Comparison of ENCODE assay signal across 12 cellular contexts in the genomic region with DNA sequence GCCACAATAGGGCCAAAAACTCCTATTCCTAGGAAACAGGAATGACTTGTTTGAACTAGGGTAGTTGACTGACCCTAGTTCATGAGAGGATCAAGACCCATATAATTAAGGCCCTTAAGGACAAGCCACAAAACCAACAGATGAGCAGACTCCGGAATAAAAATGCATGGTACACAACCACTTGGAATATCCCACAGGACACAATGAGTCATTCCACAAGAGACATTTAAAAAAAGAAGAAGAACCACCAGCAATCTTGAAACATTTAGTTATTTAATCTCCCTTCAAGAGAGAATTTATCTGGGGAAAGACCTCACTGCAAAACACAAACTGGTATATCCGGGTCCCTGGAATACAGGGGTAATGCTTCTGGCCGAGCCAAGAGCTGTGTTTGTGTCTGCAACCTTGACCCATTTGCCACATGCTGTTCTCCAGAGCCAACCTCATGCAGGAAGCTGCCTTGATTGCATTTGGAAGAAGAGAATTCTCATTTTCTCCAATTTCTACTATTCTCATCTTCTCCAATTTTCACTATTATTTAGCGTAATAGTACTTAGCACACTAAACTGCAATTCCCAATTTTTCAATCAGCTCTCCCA.
A peak's percentile ranks its signal among the peaks of the same experiment; 100 is the strongest.
DNase-seq lines count a peak whose midpoint lies in the region; ATAC-seq, FAIRE-seq and TF ChIP-seq lines count a peak whose summit lies in the region.
"Had no signal": no experiment of that assay in that cellular context is flagged by ENCODE, and none has a peak within 500 bp of the region (broad histone marks: within the 10 kb centered on the region; RNA-seq: fewer than 3 reads in every experiment).

No MANE protein-coding gene starts in this region.

- H3K9ac ChIP-seq in K562 (ENCODE audit: insufficient read depth in 1 of 2, low read depth in 2 of 2, low read length in 2 of 2), result no peak overlapping the region
- no peak overlapping the region for H3K9ac ChIP-seq in smooth muscle cell (ENCODE audit: low read depth)

- no peak overlapping the region for H3K4me3 Mint-ChIP-seq in GM23338
- H3K4me3 Mint-ChIP-seq: activated naive CD8-positive, alpha-beta T cell treated with anti-CD3 and anti-CD28 coated beads for 36 hours; CD14-positive monocyte; effector memory CD8-positive, alpha-beta T cell had no signal

- ATAC-seq in GM23338 (peak; percentile 31; the same call in 1 of the 3 replicates), K562 (no peak), right cardiac atrium (peak in 1 of 2 donors; percentile 30), aorta (ENCODE audit: low FRiP score) (no peak), GM19324 (IDR thresholded peaks at IDR 0.05; ENCODE audit: low FRiP score, unreplicated experiment) (no peak)
- ATAC-seq: effector memory CD8-positive, alpha-beta T cell had no signal

- no TSS peak for BruUV-seq in K562 (replicated peaks; lab: Mats Ljungman, UMichigan)

- 92% methylated on average over 4 of the region's 4 CpGs for WGBS in K562 (ENCODE audit: insufficient coverage, low coverage, missing lambda C conversion rate)
- WGBS in right cardiac atrium, result 58% methylated on average over 4 of the region's 4 CpGs
- WGBS in smooth muscle cell (ENCODE audit: low lambda C conversion rate), result 37% methylated on average over 4 of the region's 4 CpGs
- WGBS in aorta, 2 donors, result 67 to 76% methylated on average over 4 of the region's 4 CpGs

- H3K27ac ChIP-seq in GM23338 (ENCODE audit: low read depth) (no peak overlapping the region), K562 (ENCODE audit: extremely low read depth, low read depth, low read length) (no peak overlapping the region), right cardiac atrium (ENCODE audit: low read length) (peak overlapping the region; percentile 65), smooth muscle cell (ENCODE audit: low read depth) (peak overlapping the region; percentile 58), aorta (ENCODE audit: low read depth in 1 of 2, low read length in 2 of 2) (no peak overlapping the region)

- H3K9me3 ChIP-seq in K562 (replicated peaks; ENCODE audit: control insufficient read depth, insufficient read depth, low read depth, low read length), result peaks cover 10% of the 10 kb centered on the region; the same call in 1 of the 2 replicates
- H3K9me3 ChIP-seq in right cardiac atrium (ENCODE audit: control insufficient read depth, low read length), result no peaks in the 10 kb centered on the region
- H3K9me3 ChIP-seq in smooth muscle cell (replicated peaks; ENCODE audit: low read depth), result no peaks in the 10 kb centered on the region
- H3K9me3 ChIP-seq in aorta (ENCODE audit: control insufficient read depth, low read length), result no peaks in the 10 kb centered on the region

- peak; percentile 32 for FAIRE-seq in K562 (lab: Jason Lieb, UNC)

- H2AFZ ChIP-seq in GM23338, result 0 out of 2 replicates have a peak overlapping the region, but pooled peaks have one; percentile 2
- H2AFZ ChIP-seq in K562 (ENCODE audit: low read depth, low read length), result no peak overlapping the region
- H2AFZ ChIP-seq in smooth muscle cell (ENCODE audit: low read depth), result no peak overlapping the region

- no peak overlapping the region for H3K27ac Mint-ChIP-seq in GM23338
- H3K27ac Mint-ChIP-seq: activated naive CD8-positive, alpha-beta T cell treated with anti-CD3 and anti-CD28 coated beads for 36 hours; CD14-positive monocyte had no signal

- peaks cover 2% of the 10 kb centered on the region for H3K27me3 Mint-ChIP-seq in GM23338 (ENCODE audit: insufficient read depth, low read depth, poor library complexity)
- H3K27me3 Mint-ChIP-seq: activated naive CD8-positive, alpha-beta T cell treated with anti-CD3 and anti-CD28 coated beads for 36 hours; effector memory CD8-positive, alpha-beta T cell had no signal

- no peaks in the 10 kb centered on the region; the same call in 1 of the 2 replicates for H3K9me2 ChIP-seq in GM23338 (ENCODE audit: insufficient read depth)

- H3K79me2 ChIP-seq in GM23338 (replicated peaks; ENCODE audit: insufficient read depth) (no peaks in the 10 kb centered on the region), K562 (ENCODE audit: control insufficient read depth, insufficient read depth, low read length) (no peaks in the 10 kb centered on the region), smooth muscle cell (ENCODE audit: low read depth) (peaks cover 51% of the 10 kb centered on the region)

- intact Hi-C loops in K562 (cut with micrococcal nuclease), result no loop called here
- intact Hi-C loops in right cardiac atrium (cut with DNase I), result no loop called here
- intact Hi-C loops in aorta (cut with DNase I), result loop anchor here in 1 of 2 donors (5.0 kb wide), 1 partner anchor 47 kb away; no protein-coding TSS in a partner anchor

- DNase-seq in GM23338 (ENCODE audit: low spot score) (peak; percentile 10), K562 (ENCODE audit: extremely low read depth in 1 of 4, low spot score in 3 of 4) (no peak), right cardiac atrium (no peak), smooth muscle cell (lab: John Stamatoyannopoulos, UW; ENCODE audit: unreplicated experiment) (no peak), amniotic stem cell (lab: John Stamatoyannopoulos, UW) (no peak), aorta (no peak)
- DNase-seq in activated CD4-positive, alpha-beta T cell treated with anti-CD3 and anti-CD28 coated beads, Interleukin-2, amount 50 U/mL, for 1 hour, result no peak
- DNase-seq: activated naive CD8-positive, alpha-beta T cell treated with anti-CD3 and anti-CD28 coated beads for 36 hours; effector memory CD8-positive, alpha-beta T cell; OCI-M1 had no signal

- H3K4me1 Mint-ChIP-seq in GM23338, result peaks cover 8% of the 10 kb centered on the region
- H3K4me1 Mint-ChIP-seq: CD14-positive monocyte had no signal

- H3K4me1 ChIP-seq in GM23338 (ENCODE audit: insufficient read depth), result no peaks in the 10 kb centered on the region
- no peaks in the 10 kb centered on the region for H3K4me1 ChIP-seq in K562 (replicated peaks in 1 of 2; ENCODE audit: control insufficient read depth in 2 of 2, insufficient read depth in 2 of 2, low read length in 2 of 2)
- peaks cover 11% of the 10 kb centered on the region for H3K4me1 ChIP-seq in right cardiac atrium (ENCODE audit: control insufficient read depth, insufficient read depth, low read length)
- peaks cover 4% of the 10 kb centered on the region for H3K4me1 ChIP-seq in smooth muscle cell (ENCODE audit: low read depth)
- H3K4me1 ChIP-seq in aorta (ENCODE audit: control insufficient read depth in 1 of 2, insufficient read depth in 2 of 2, low read length in 2 of 2), result peaks cover 0 to 7% of the 10 kb centered on the region in 2 donors

- peaks cover 12% of the 10 kb centered on the region for H3K9me3 Mint-ChIP-seq in GM23338
- H3K9me3 Mint-ChIP-seq: effector memory CD8-positive, alpha-beta T cell had no signal

- TF ChIP-seq POLR2A in K562 (conservative IDR thresholded peaks at IDR 0.05), result no peak

- no peaks in the 10 kb centered on the region for H3K9me1 ChIP-seq in K562 (ENCODE audit: control insufficient read depth, insufficient read depth, low read length)

- no peak for TF ChIP-seq CTCF in GM23338 (conservative IDR thresholded peaks at IDR 0.05; ENCODE audit: low read depth in 2 of 2)
- no peak for TF ChIP-seq CTCF in K562 (IDR thresholded peaks at IDR 0.05 in 2 of 3, conservative IDR thresholded peaks at IDR 0.05 in 1 of 3; ENCODE audit: insufficient read depth in 2 of 3, low read depth in 1 of 3, low read length in 3 of 3)
- no peak for TF ChIP-seq CTCF in smooth muscle cell (IDR thresholded peaks at IDR 0.05; ENCODE audit: borderline replicate concordance, insufficient read depth, poor library complexity, severe bottlenecking)

- POLR2A ChIA-PET in K562 (lab: Yijun Ruan, JAX), result interaction anchor here (1.2 to 2.8 kb wide), 3 partner anchors 11 to 44 kb away, joined by 4 to 11 read pairs (median 8); no protein-coding TSS in a partner anchor

- no peak for TF ChIP-seq EP300 in K562 (IDR thresholded peaks at IDR 0.05; ENCODE audit: low read length)

- CTCF ChIA-PET in K562 (lab: Yijun Ruan, JAX; ENCODE audit: low intra/inter-chr PET ratio), result interaction anchor here (0.6 kb wide), 1 partner anchor 71 kb away, joined by 4 read pairs; no protein-coding TSS in a partner anchor

- H3K27me3 ChIP-seq in GM23338 (ENCODE audit: insufficient read depth) (no peaks in the 10 kb centered on the region), K562 (ENCODE audit: control insufficient read depth in 2 of 2, insufficient read depth in 2 of 2, low read length in 2 of 2) (no peaks in the 10 kb centered on the region), right cardiac atrium (ENCODE audit: control insufficient read depth, insufficient read depth) (no peaks in the 10 kb centered on the region), smooth muscle cell (ENCODE audit: low read depth) (no peaks in the 10 kb centered on the region), aorta (ENCODE audit: control insufficient read depth in 1 of 2, insufficient read depth in 2 of 2, low read length in 1 of 2) (no peaks in the 10 kb centered on the region)

- H3K36me3 Mint-ChIP-seq in GM23338 (ENCODE audit: low read depth), result peaks cover 13% of the 10 kb centered on the region; the same call in 1 of the 3 replicates
- H3K36me3 Mint-ChIP-seq: CD14-positive monocyte had no signal

- H3K4me2 ChIP-seq in GM23338 (no peak overlapping the region), K562 (ENCODE audit: insufficient read depth, low read length) (no peak overlapping the region), smooth muscle cell (peak overlapping the region; percentile 22)

- H4K20me1 ChIP-seq in GM23338 (replicated peaks; ENCODE audit: insufficient read depth), result no peaks in the 10 kb centered on the region
- H4K20me1 ChIP-seq in K562 (replicated peaks; ENCODE audit: control insufficient read depth, insufficient read depth, low read length), result no peaks in the 10 kb centered on the region
- peaks cover 3% of the 10 kb centered on the region for H4K20me1 ChIP-seq in smooth muscle cell (ENCODE audit: low read depth)

- TF ChIP-seq RAD21 in K562 (CRISPR knock-in tag; conservative IDR thresholded peaks at IDR 0.05 in 1 of 2, IDR thresholded peaks at IDR 0.05 in 1 of 2), result no peak

- H3K4me3 ChIP-seq in GM23338, result no peak overlapping the region
- no peak overlapping the region for H3K4me3 ChIP-seq in K562
- H3K4me3 ChIP-seq in right cardiac atrium (ENCODE audit: low read length), result no peak overlapping the region
- H3K4me3 ChIP-seq in smooth muscle cell, result no peak overlapping the region
- no peak overlapping the region for H3K4me3 ChIP-seq in aorta (ENCODE audit: low read length in 2 of 2)

- H3K36me3 ChIP-seq in GM23338 (ENCODE audit: insufficient read depth) (no peaks in the 10 kb centered on the region; the same call in 1 of the 2 replicates), K562 (ENCODE audit: control insufficient read depth, insufficient read depth, low read length) (peaks cover 12% of the 10 kb centered on the region), smooth muscle cell (ENCODE audit: low read depth) (no peaks in the 10 kb centered on the region), aorta (ENCODE audit: control insufficient read depth in 1 of 2, insufficient read depth in 2 of 2, low read length in 1 of 2) (no peaks in the 10 kb centered on the region)

- H3F3A ChIP-seq in GM23338 (replicated peaks; ENCODE audit: low read depth), result no peaks in the 10 kb centered on the region
- peaks cover 10% of the 10 kb centered on the region for H3F3A ChIP-seq in smooth muscle cell (ENCODE audit: low read depth)

- in situ Hi-C loops in K562 (cut with MboI), result no loop called here

TF ChIP-seq in K562, 482 proteins besides CTCF, POLR2A, EP300 and RAD21 (continues in another document):
- TF ChIP-seq SP2 (IDR thresholded peaks at IDR 0.05; ENCODE audit: extremely low read depth, low read depth, low read length, poor library complexity, severe bottlenecking), result no peak

Comparison
In these comparisons a context has a peak if more than half of its experiments do, and no peak if none do; other contexts are left out.
1. H3K27ac ChIP-seq: peak in right cardiac atrium (single experiment) and smooth muscle cell (single experiment); none in GM23338 (single experiment), K562 (single experiment) and aorta (0 of 2).